ENCODE assay signal across 8 cellular contexts in the genomic region with DNA sequence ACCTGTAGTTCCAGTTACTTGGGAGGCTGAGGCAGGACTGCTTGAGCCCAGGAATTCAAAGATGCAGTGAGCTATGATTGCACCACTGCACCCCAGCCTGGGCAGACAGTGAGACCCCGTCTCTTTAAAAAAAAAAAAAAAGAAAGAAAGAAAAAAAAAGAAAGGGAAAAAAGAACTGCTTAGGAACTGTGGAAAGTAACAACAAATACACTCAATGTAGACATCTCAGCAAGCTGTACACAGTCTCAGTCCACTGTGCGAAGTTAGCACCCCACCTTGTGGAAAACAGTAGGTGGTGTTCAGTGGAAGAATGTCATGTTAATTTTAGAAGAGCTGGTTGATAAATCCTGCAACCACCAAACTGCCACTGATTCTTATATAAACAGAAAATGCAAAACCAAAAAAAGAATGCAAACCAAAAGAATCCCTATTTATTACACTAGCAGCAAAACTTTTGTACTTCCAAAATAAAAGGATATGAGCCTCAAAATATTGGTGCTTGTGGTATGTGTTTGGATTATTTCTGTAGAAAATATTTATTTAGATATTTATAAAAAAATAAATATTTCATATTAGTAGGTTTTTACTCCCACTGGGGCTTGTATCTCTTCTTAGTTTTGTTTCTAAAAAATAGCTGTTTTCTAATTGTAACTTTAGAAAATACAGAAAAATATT. TPM values are rescaled to one million over a fixed set of nuclear protein-coding genes. Genes with fewer than 3 reads are reported as not detected.
DNase-seq lines count a peak whose midpoint lies in the region; ATAC-seq, FAIRE-seq and TF ChIP-seq lines count a peak whose summit lies in the region.

No MANE protein-coding gene starts in this region.

- H3K4me1 ChIP-seq in prostate gland (replicated peaks), result no peaks in the 10 kb centered on the region

- no peak for TF ChIP-seq POLR2A in prostate gland (IDR thresholded peaks at IDR 0.05)

- H3K27ac ChIP-seq in prostate gland, result peak overlapping the region; percentile 78 to 84

- intact Hi-C loops in prostate gland (cut with DNase I), result loop anchor here (1.0 to 2.0 kb wide), 2 partner anchors 119 to 187 kb away; no protein-coding TSS in a partner anchor

- no peaks in the 10 kb centered on the region for H3K9me3 ChIP-seq in prostate gland

- WGBS in prostate gland, result 3% methylated on average over 2 of the region's 2 CpGs

- TF ChIP-seq CTCF in prostate gland (IDR thresholded peaks at IDR 0.05), result peak; percentile 73 to 96 (median 82)

- ATAC-seq in GM21390 (IDR thresholded peaks at IDR 0.05; ENCODE audit: unreplicated experiment) (peak; percentile 50), GM21381 (IDR thresholded peaks at IDR 0.05; ENCODE audit: unreplicated experiment) (no peak)

- no peaks in the 10 kb centered on the region for H3K36me3 ChIP-seq in prostate gland

- FAIRE-seq in TTC549 (lab: Jason Lieb, UNC), result peak; percentile 88

- DNase-seq in D341Med (ENCODE audit: low spot score), result peak; percentile 54
- DNase-seq in NCI-H128 (lab: John Stamatoyannopoulos, UW; ENCODE audit: unreplicated experiment), result peak; percentile 39
- DNase-seq in globus pallidus (ENCODE audit: low spot score), result peak; percentile 72
- DNase-seq in prostate gland (ENCODE audit: low spot score), result peak; percentile 75
- DNase-seq in activated CD8-positive, alpha-beta memory T cell treated with anti-CD3 and anti-CD28 coated beads for 24 hours, result no peak

- H3K4me3 ChIP-seq in prostate gland, result no peak overlapping the region

- no peaks in the 10 kb centered on the region for H3K27me3 ChIP-seq in prostate gland (replicated peaks; ENCODE audit: insufficient read depth)

RNA-seq across cellular contexts. Expression of gene ALG14, which starts 31.1 kb away (rescaled TPM):
- 1 to 10 TPM; 2.0 to 2.3 TPM for total RNA-seq in prostate gland
